In genomic region chr7:101740981-101741725, GRCh38 we compare ENCODE assay signal across 9 cellular contexts.
DNase-seq lines count a peak whose midpoint lies in the region; ATAC-seq lines count a peak whose summit lies in the region.
"Had no signal": no experiment of that assay in that cellular context is flagged by ENCODE, and none has a peak within 500 bp of the region (broad histone marks: within the 10 kb centered on the region; RNA-seq: fewer than 3 reads in every experiment).

No MANE protein-coding gene starts in this region.

- no peaks in the 10 kb centered on the region for H3K27me3 Mint-ChIP-seq in activated CD4-positive, alpha-beta T cell treated with anti-CD3 and anti-CD28 coated beads, Interleukin-2, amount 10 ng/mL, durations not matched to agents 7 days and 5 days
- H3K27me3 Mint-ChIP-seq in natural killer cell treated with Interleukin-12 subunit alpha and Interleukin-12 subunit beta and Interleukin-15 and Interleukin-18, amount 100 ng/mL, for 72 hours = peaks cover 0 to 2% of the 10 kb centered on the region in 2 donors

- H3K9me3 Mint-ChIP-seq in activated CD4-positive, alpha-beta T cell treated with anti-CD3 and anti-CD28 coated beads, Interleukin-2, amount 10 ng/mL, durations not matched to agents 7 days and 5 days = no peaks in the 10 kb centered on the region
- no peaks in the 10 kb centered on the region for H3K9me3 Mint-ChIP-seq in natural killer cell treated with Interleukin-12 subunit alpha and Interleukin-12 subunit beta and Interleukin-15 and Interleukin-18, amount 100 ng/mL, for 72 hours

- POLR2A ChIA-PET in activated CD4-positive, alpha-beta T cell treated with anti-CD3 and anti-CD28 coated beads, Interleukin-2, amount 10 ng/mL, durations not matched to agents 7 days and 5 days (lab: Charles Lee) = interaction anchor here (0.6 kb wide), 1 partner anchor 73 kb away, joined by 5 read pairs; no protein-coding TSS in a partner anchor

- peaks cover 56% of the 10 kb centered on the region for H3K4me1 Mint-ChIP-seq in activated CD4-positive, alpha-beta T cell treated with anti-CD3 and anti-CD28 coated beads, Interleukin-2, amount 10 ng/mL, durations not matched to agents 7 days and 5 days
- H3K4me1 Mint-ChIP-seq in natural killer cell treated with Interleukin-12 subunit alpha and Interleukin-12 subunit beta and Interleukin-15 and Interleukin-18, amount 100 ng/mL, for 72 hours (ENCODE audit: low read depth in 2 of 2) = peaks cover 6 to 10% of the 10 kb centered on the region in 2 donors

- CTCF ChIA-PET in activated CD4-positive, alpha-beta T cell treated with anti-CD3 and anti-CD28 coated beads, Interleukin-2, amount 10 ng/mL, durations not matched to agents 7 days and 5 days (lab: Charles Lee) = interaction anchor here (0.9 to 1.6 kb wide), 6 partner anchors 8 to 78 kb away, joined by 3 to 8 read pairs (median 4); no protein-coding TSS in a partner anchor

- H3K4me3 Mint-ChIP-seq in activated CD4-positive, alpha-beta T cell treated with anti-CD3 and anti-CD28 coated beads, Interleukin-2, amount 10 ng/mL, durations not matched to agents 7 days and 5 days = peak overlapping the region; percentile 41
- H3K4me3 Mint-ChIP-seq in natural killer cell treated with Interleukin-12 subunit alpha and Interleukin-12 subunit beta and Interleukin-15 and Interleukin-18, amount 100 ng/mL, for 72 hours = peak overlapping the region; percentile 64

- peak; percentile 38 for DNase-seq in activated CD4-positive, alpha-beta T cell treated with anti-CD3 and anti-CD28 coated beads, Interleukin-2, amount 10 ng/mL, durations not matched to agents 7 days and 5 days
- no peak for DNase-seq in activated CD4-positive, alpha-beta T cell treated with anti-CD3 and anti-CD28 coated beads, Interleukin-2, amount 50 U/mL, for 1 hour
- DNase-seq in OCI-M1 (lab: John Stamatoyannopoulos, UW) = peak; percentile 8
- no peak for DNase-seq in natural killer cell treated with Interleukin-12 subunit alpha and Interleukin-12 subunit beta and Interleukin-15 and Interleukin-18, amount 100 ng/mL, for 72 hours (ENCODE audit: low spot score)
- no peak for DNase-seq in DMS153 (lab: John Stamatoyannopoulos, UW)
- DNase-seq in posterior vena cava (ENCODE audit: low spot score) = no peak
- no peak for DNase-seq in H4 (ENCODE audit: low spot score)
- DNase-seq: NCI-H1694 treated with DMSO at 0.1 percent for 48 hours had no signal

- H3K36me3 Mint-ChIP-seq in activated CD4-positive, alpha-beta T cell treated with anti-CD3 and anti-CD28 coated beads, Interleukin-2, amount 10 ng/mL, durations not matched to agents 7 days and 5 days (ENCODE audit: low read depth) = no peaks in the 10 kb centered on the region
- H3K36me3 Mint-ChIP-seq in natural killer cell treated with Interleukin-12 subunit alpha and Interleukin-12 subunit beta and Interleukin-15 and Interleukin-18, amount 100 ng/mL, for 72 hours = no peaks in the 10 kb centered on the region

- H3K27ac Mint-ChIP-seq in activated CD4-positive, alpha-beta T cell treated with anti-CD3 and anti-CD28 coated beads, Interleukin-2, amount 10 ng/mL, durations not matched to agents 7 days and 5 days = peak overlapping the region; percentile 92
- H3K27ac Mint-ChIP-seq in natural killer cell treated with Interleukin-12 subunit alpha and Interleukin-12 subunit beta and Interleukin-15 and Interleukin-18, amount 100 ng/mL, for 72 hours = peak overlapping the region; percentile 50 to 64

- intact Hi-C loops in posterior vena cava (cut with DNase I) = no loop called here

- ATAC-seq in HG02610 (IDR thresholded peaks at IDR 0.05; ENCODE audit: unreplicated experiment) = peak; percentile 38
- ATAC-seq in natural killer cell treated with Interleukin-12 subunit alpha and Interleukin-12 subunit beta and Interleukin-15 and Interleukin-18, amount 100 ng/mL, for 72 hours = peak; percentile 51 to 52

Comparison
In these comparisons a context has a peak if more than half of its experiments do, and no peak if none do; other contexts are left out.
1. DNase-seq: peak in activated CD4-positive, alpha-beta T cell treated with anti-CD3 and anti-CD28 coated beads, Interleukin-2, amount 10 ng/mL, durations not matched to agents 7 days and 5 days (single experiment) and OCI-M1 (single experiment); none in activated CD4-positive, alpha-beta T cell treated with anti-CD3 and anti-CD28 coated beads, Interleukin-2, amount 50 U/mL, for 1 hour (single experiment), natural killer cell treated with Interleukin-12 subunit alpha and Interleukin-12 subunit beta and Interleukin-15 and Interleukin-18, amount 100 ng/mL, for 72 hours (single experiment), DMS153 (single experiment), posterior vena cava (single experiment) and H4 (single experiment).